8 cellular contexts compared by ENCODE assay signal in genomic region chr5:126339215-126339805, GRCh38.
DNase-seq lines count a peak whose midpoint lies in the region; ATAC-seq and TF ChIP-seq lines count a peak whose summit lies in the region.

No MANE protein-coding gene starts in this region.

- H3K4me1 ChIP-seq in prostate gland (replicated peaks), result no peaks in the 10 kb centered on the region

- no peak overlapping the region for H3K4me3 ChIP-seq in fibroblast of villous mesenchyme (ENCODE audit: low read depth, low read length)
- H3K4me3 ChIP-seq in prostate gland, result peak overlapping the region in 1 of 2 donors; percentile 12

- H3K27ac ChIP-seq in prostate gland, result peak overlapping the region; percentile 27 to 47

- no peak for TF ChIP-seq POLR2A in prostate gland (IDR thresholded peaks at IDR 0.05)

- H3K27ac Mint-ChIP-seq in natural killer cell, result no peak overlapping the region
- H3K27ac Mint-ChIP-seq in natural killer cell treated with Interleukin-12 subunit alpha and Interleukin-12 subunit beta and Interleukin-15 and Interleukin-18, amount 100 ng/mL, for 72 hours, result no peak overlapping the region

- TF ChIP-seq CTCF in natural killer cell (IDR thresholded peaks at IDR 0.05), result peak; percentile 87
- TF ChIP-seq CTCF in fibroblast of villous mesenchyme (IDR thresholded peaks at IDR 0.05; ENCODE audit: insufficient read depth, low read depth, low read length), result peak; percentile 66
- peak; percentile 84 to 93 (median 92) for TF ChIP-seq CTCF in prostate gland (IDR thresholded peaks at IDR 0.05)

- H3K36me3 Mint-ChIP-seq in natural killer cell, result no peaks in the 10 kb centered on the region
- no peaks in the 10 kb centered on the region for H3K36me3 Mint-ChIP-seq in natural killer cell treated with Interleukin-12 subunit alpha and Interleukin-12 subunit beta and Interleukin-15 and Interleukin-18, amount 100 ng/mL, for 72 hours

- H3K9me3 Mint-ChIP-seq in natural killer cell, result no peaks in the 10 kb centered on the region
- no peaks in the 10 kb centered on the region for H3K9me3 Mint-ChIP-seq in natural killer cell treated with Interleukin-12 subunit alpha and Interleukin-12 subunit beta and Interleukin-15 and Interleukin-18, amount 100 ng/mL, for 72 hours

- peak; percentile 58 to 64 (median 59) for ATAC-seq in natural killer cell
- no peak for ATAC-seq in natural killer cell treated with Interleukin-12 subunit alpha and Interleukin-12 subunit beta and Interleukin-15 and Interleukin-18, amount 100 ng/mL, for 72 hours
- peak; percentile 65 for ATAC-seq in HG02798 (IDR thresholded peaks at IDR 0.05; ENCODE audit: poor library complexity, unreplicated experiment)
- no peak for ATAC-seq in HG03520 (IDR thresholded peaks at IDR 0.05; ENCODE audit: unreplicated experiment)

- peaks cover 7 to 37% of the 10 kb centered on the region in 2 donors for H3K27me3 Mint-ChIP-seq in natural killer cell (ENCODE audit: low read depth in 2 of 2)
- H3K27me3 Mint-ChIP-seq in natural killer cell treated with Interleukin-12 subunit alpha and Interleukin-12 subunit beta and Interleukin-15 and Interleukin-18, amount 100 ng/mL, for 72 hours, result peaks cover 14 to 15% of the 10 kb centered on the region in 2 donors

- DNase-seq in natural killer cell (no peak), NCI-H526 treated with DMSO at 0.1 percent for 48 hours (lab: John Stamatoyannopoulos, UW) (peak; percentile 15), fibroblast of villous mesenchyme (ENCODE audit: low read depth) (peak; percentile 78), prostate gland (ENCODE audit: low spot score) (peak; percentile 75)
- DNase-seq in natural killer cell treated with Interleukin-12 subunit alpha and Interleukin-12 subunit beta and Interleukin-15 and Interleukin-18, amount 100 ng/mL, for 72 hours (ENCODE audit: low spot score), result no peak
- DNase-seq in activated CD8-positive, alpha-beta memory T cell treated with anti-CD3 and anti-CD28 coated beads, Interleukin-2, amount 50 U/mL, for 4 hours, result peak; percentile 28

- intact Hi-C loops in natural killer cell (cut with micrococcal nuclease), result loop anchor here (1.0 to 5.0 kb wide), 3 partner anchors 161 to 263 kb away; partner anchors contain the start of gene PHAX
- intact Hi-C loops in prostate gland (cut with DNase I), result loop anchor here (5.0 kb wide), 2 partner anchors 203 to 258 kb away; partner anchors contain the start of gene ALDH7A1

- no peaks in the 10 kb centered on the region for H3K4me1 Mint-ChIP-seq in natural killer cell
- H3K4me1 Mint-ChIP-seq in natural killer cell treated with Interleukin-12 subunit alpha and Interleukin-12 subunit beta and Interleukin-15 and Interleukin-18, amount 100 ng/mL, for 72 hours (ENCODE audit: low read depth in 2 of 2), result no peaks in the 10 kb centered on the region

- H3K36me3 ChIP-seq in prostate gland, result no peaks in the 10 kb centered on the region

- WGBS in prostate gland, result 23% methylated on average over 4 of the region's 4 CpGs

- no peak overlapping the region for H3K4me3 Mint-ChIP-seq in natural killer cell
- H3K4me3 Mint-ChIP-seq in natural killer cell treated with Interleukin-12 subunit alpha and Interleukin-12 subunit beta and Interleukin-15 and Interleukin-18, amount 100 ng/mL, for 72 hours, result no peak overlapping the region

- no peaks in the 10 kb centered on the region for H3K9me3 ChIP-seq in prostate gland

- no peaks in the 10 kb centered on the region for H3K27me3 ChIP-seq in prostate gland (replicated peaks; ENCODE audit: insufficient read depth)

Comparison
In these comparisons a context has a peak if more than half of its experiments do, and no peak if none do; other contexts are left out.
1. ATAC-seq: peak in natural killer cell (3 of 3) and HG02798 (single experiment); none in natural killer cell treated with Interleukin-12 subunit alpha and Interleukin-12 subunit beta and Interleukin-15 and Interleukin-18, amount 100 ng/mL, for 72 hours (0 of 2) and HG03520 (single experiment).
2. DNase-seq: peak in NCI-H526 treated with DMSO at 0.1 percent for 48 hours (single experiment), activated CD8-positive, alpha-beta memory T cell treated with anti-CD3 and anti-CD28 coated beads, Interleukin-2, amount 50 U/mL, for 4 hours (single experiment), fibroblast of villous mesenchyme (single experiment) and prostate gland (single experiment); none in natural killer cell (single experiment) and natural killer cell treated with Interleukin-12 subunit alpha and Interleukin-12 subunit beta and Interleukin-15 and Interleukin-18, amount 100 ng/mL, for 72 hours (single experiment).
3. Peak in every context shown above with its lines, with median percentiles within 50 percentile points of each other: CTCF ChIP-seq.